In genomic region chr11:472816-473215, GRCh38 we compare ENCODE assay signal across 15 cellular contexts. TPM values are rescaled to one million over a fixed set of nuclear protein-coding genes. Genes with fewer than 3 reads are reported as not detected.
A peak's percentile ranks its signal among the peaks of the same experiment; 100 is the strongest.
DNase-seq lines count a peak whose midpoint lies in the region; ATAC-seq and TF ChIP-seq lines count a peak whose summit lies in the region.
"Had no signal": no experiment of that assay in that cellular context is flagged by ENCODE, and none has a peak within 500 bp of the region (broad histone marks: within the 10 kb centered on the region; RNA-seq: fewer than 3 reads in every experiment).

No MANE protein-coding gene starts in this region.

- H4K20me1 ChIP-seq in SK-N-SH (ENCODE audit: insufficient read depth): no peaks in the 10 kb centered on the region

- H3F3A ChIP-seq in SK-N-SH (replicated peaks; ENCODE audit: insufficient read depth): no peaks in the 10 kb centered on the region

- TF ChIP-seq RAD21 in SK-N-SH (IDR thresholded peaks at IDR 0.05; ENCODE audit: low read length): no peak

- no peak for TF ChIP-seq EP300 in SK-N-SH (IDR thresholded peaks at IDR 0.05; ENCODE audit: borderline replicate concordance in 1 of 2, low read depth in 1 of 2, low read length in 1 of 2)

- H3K4me2 ChIP-seq in SK-N-SH: no peak overlapping the region

- H3K4me1 ChIP-seq in SK-N-SH (ENCODE audit: control insufficient read depth in 1 of 2, insufficient read depth in 2 of 2, low read depth in 1 of 2, low read length in 1 of 2) (peaks cover 0 to 3% of the 10 kb centered on the region in 2 experiments; a peak in 2 of 4 replicates), RWPE2 (ENCODE audit: insufficient read depth, poor library complexity, severe bottlenecking) (peaks cover 4% of the 10 kb centered on the region)

- H3K9me2 ChIP-seq in SK-N-SH: no peaks in the 10 kb centered on the region

- H3K36me3 ChIP-seq in SK-N-SH (replicated peaks in 1 of 2; ENCODE audit: control insufficient read depth in 1 of 2, insufficient read depth in 2 of 2, low read length in 1 of 2) (no peaks in the 10 kb centered on the region), RWPE2 (ENCODE audit: low read depth) (0 out of 2 replicates have a peak, but pooled peaks cover 4% of the 10 kb centered on the region)

- intact Hi-C loops in posterior vena cava (cut with DNase I): no loop called here

- no peak overlapping the region for H3K4me3 ChIP-seq in SK-N-SH (ENCODE audit: low read depth in 2 of 2, low read length in 1 of 2)
- H3K4me3 ChIP-seq in RWPE2 (ENCODE audit: severe bottlenecking): no peak overlapping the region
- H3K4me3 ChIP-seq: BLaER1 treated with 17β-estradiol and CSF1 and Interleukin-3, amounts not matched to agents 10 nM and 100 nM had no signal

- H3K27ac ChIP-seq in SK-N-SH (ENCODE audit: low read depth in 2 of 2, low read length in 1 of 2) (no peak overlapping the region), RWPE2 (ENCODE audit: poor library complexity, severe bottlenecking) (no peak overlapping the region)
- H3K27ac ChIP-seq: 22Rv1; BLaER1 treated with 17β-estradiol and CSF1 and Interleukin-3, amounts not matched to agents 10 nM and 100 nM had no signal

- H3K9me3 ChIP-seq in SK-N-SH (no peaks in the 10 kb centered on the region), RWPE2 (ENCODE audit: severe bottlenecking) (no peaks in the 10 kb centered on the region)
- H3K9me3 ChIP-seq: BLaER1 treated with 17β-estradiol and CSF1 and Interleukin-3, amounts not matched to agents 10 nM and 100 nM had no signal

- H3K9ac ChIP-seq in SK-N-SH: no peak overlapping the region

- no peaks in the 10 kb centered on the region for H3K27me3 ChIP-seq in SK-N-SH (ENCODE audit: insufficient read depth)
- H3K27me3 ChIP-seq in RWPE2 (ENCODE audit: insufficient read depth, poor library complexity, severe bottlenecking): no peaks in the 10 kb centered on the region
- H3K27me3 ChIP-seq: BLaER1 treated with 17β-estradiol and CSF1 and Interleukin-3, amounts not matched to agents 10 nM and 100 nM had no signal

- CTCF ChIA-PET in SK-N-SH (lab: Yijun Ruan, JAX): interaction anchor here (1.0 kb wide), 1 partner anchor 22 kb away, joined by 4 read pairs; no protein-coding TSS in a partner anchor

- H3K79me2 ChIP-seq in SK-N-SH (ENCODE audit: insufficient read depth): 0 out of 2 replicates have a peak, but pooled peaks cover 16% of the 10 kb centered on the region

- DNase-seq in SK-N-SH (peak; percentile 17), RWPE2 (ENCODE audit: low spot score) (peak; percentile 62), left kidney (ENCODE audit: low read depth, low spot score) (peak; percentile 34), posterior vena cava (ENCODE audit: low spot score) (peak; percentile 68), RKO (ENCODE audit: low spot score) (no peak), NCI-H2107 treated with DMSO at 0.1 percent for 48 hours (lab: John Stamatoyannopoulos, UW; ENCODE audit: unreplicated experiment) (no peak)
- DNase-seq: CD4-positive, CD25-positive, alpha-beta regulatory T cell; DMS53; GF-D8; GOT3 had no signal

- ATAC-seq in SK-N-SH treated with all-trans-retinoic acid at 6 μM for 48 hours (no peak), RWPE2 (ENCODE audit: low read depth) (no peak), GM21723 (IDR thresholded peaks at IDR 0.05; ENCODE audit: unreplicated experiment) (no peak)

- TF ChIP-seq CTCF in SK-N-SH (IDR thresholded peaks at IDR 0.05): no peak
- TF ChIP-seq CTCF in RWPE2 (IDR thresholded peaks at IDR 0.05; ENCODE audit: poor library complexity, severe bottlenecking): no peak

- 94% methylated on average over 17 of the region's 28 CpGs for WGBS in SK-N-SH (ENCODE audit: low lambda C conversion rate)

- H2AFZ ChIP-seq in SK-N-SH (ENCODE audit: low read depth): no peak overlapping the region

- POLR2A ChIA-PET in SK-N-SH (lab: Yijun Ruan, JAX): no interaction called here

TF ChIP-seq in SK-N-SH, 30 proteins besides CTCF, POLR2A, EP300 and RAD21:
- TF ChIP-seq NRF1 (IDR thresholded peaks at IDR 0.05; ENCODE audit: low read depth, low read length): no peak
- no peak for TF ChIP-seq ZBTB33 (IDR thresholded peaks at IDR 0.05; ENCODE audit: borderline replicate concordance, low read depth)
- no peak for TF ChIP-seq PBX3 (IDR thresholded peaks at IDR 0.05)
- TF ChIP-seq SMC3 (IDR thresholded peaks at IDR 0.05; ENCODE audit: low read depth, low read length): no peak

TF ChIP-seq in SK-N-SH treated with all-trans-retinoic acid at 6 μM for 48 hours, 23 proteins besides CTCF, POLR2A, EP300 and RAD21:
- TF ChIP-seq TOX (CRISPR knock-in tag; IDR thresholded peaks at IDR 0.05; ENCODE audit: borderline replicate concordance) (no peak), ISL1 (CRISPR knock-in tag; IDR thresholded peaks at IDR 0.05) (no peak), OSR1 (CRISPR knock-in tag; IDR thresholded peaks at IDR 0.05) (no peak), ZC3H10 (CRISPR knock-in tag; IDR thresholded peaks at IDR 0.05) (no peak)

RNA-seq across cellular contexts. Expression of gene PTDSS2, which starts 22.7 kb away (rescaled TPM):
- polyA plus RNA-seq in SK-N-SH (2012; rRNA removed): 25.6 and 28.6 TPM in 2 replicates
- polyA plus RNA-seq in SK-N-SH (2012; cell fraction: cytosol; rRNA removed): 10.9 and 14.9 TPM in 2 replicates
- 130 and 148 TPM in 2 replicates for polyA plus RNA-seq in SK-N-SH (2012; cell fraction: nucleus; rRNA removed)
- total RNA-seq in posterior vena cava: 10 to 100 TPM; 16.3 to 16.7 TPM

RNA-seq across cellular contexts. Expression of gene ANO9, which starts 31.0 kb away (rescaled TPM):
- 0.06 and 0.12 TPM in 2 replicates for polyA plus RNA-seq in SK-N-SH (2012; rRNA removed)
- polyA plus RNA-seq in SK-N-SH (2012; cell fraction: cytosol; rRNA removed): 0.03 TPM in 2 replicates
- 1.0 TPM in 2 replicates for polyA plus RNA-seq in SK-N-SH (2012; cell fraction: nucleus; rRNA removed)
- under 1 TPM; 0.57 to 0.93 TPM for total RNA-seq in posterior vena cava
- total RNA-seq: A673 had no signal

RNA-seq across cellular contexts. Expression of gene RNH1, which starts 34.2 kb away (rescaled TPM):
- polyA plus RNA-seq in SK-N-SH (2012; rRNA removed): 135 and 147 TPM in 2 replicates
- 44.4 and 82.6 TPM in 2 replicates for polyA plus RNA-seq in SK-N-SH (2012; cell fraction: cytosol; rRNA removed)
- polyA plus RNA-seq in SK-N-SH (2012; cell fraction: nucleus; rRNA removed): 176 and 213 TPM in 2 replicates
- 100 to 1,000 TPM; 197 to 209 TPM for total RNA-seq in posterior vena cava

RNA-seq across cellular contexts. Expression of gene SIGIRR, which starts 58.0 kb away (rescaled TPM):
- polyA plus RNA-seq in SK-N-SH (2012; rRNA removed): 22.4 and 32.5 TPM in 2 replicates
- 12.3 and 16.4 TPM in 2 replicates for polyA plus RNA-seq in SK-N-SH (2012; cell fraction: cytosol; rRNA removed)
- 45.1 and 92.0 TPM in 2 replicates for polyA plus RNA-seq in SK-N-SH (2012; cell fraction: nucleus; rRNA removed)
- total RNA-seq in posterior vena cava: 10 to 100 TPM; 30.7 to 45.2 TPM

Comparison
In these comparisons a context has a peak if more than half of its experiments do, and no peak if none do; other contexts are left out.
1. DNase-seq: peak in SK-N-SH (single experiment), RWPE2 (single experiment), left kidney (single experiment) and posterior vena cava (single experiment); none in RKO (single experiment) and NCI-H2107 treated with DMSO at 0.1 percent for 48 hours (single experiment).